Comparison of ENCODE assay signal across 11 cellular contexts in genomic region chr4:56871357-56871993, GRCh38. TPM values are rescaled to one million over a fixed set of nuclear protein-coding genes. Genes with fewer than 3 reads are reported as not detected.
DNase-seq lines count a peak whose midpoint lies in the region; ATAC-seq, FAIRE-seq and TF ChIP-seq lines count a peak whose summit lies in the region.
"Had no signal": no experiment of that assay in that cellular context is flagged by ENCODE, and none has a peak within 500 bp of the region (broad histone marks: within the 10 kb centered on the region; RNA-seq: fewer than 3 reads in every experiment).

No MANE protein-coding gene starts in this region.

- no peaks in the 10 kb centered on the region for H4K20me1 ChIP-seq in DND-41 (ENCODE audit: insufficient read depth, low read length)

- H3K23ac ChIP-seq in neuronal stem cell (ENCODE audit: low read depth, low read length, poor library complexity): no peak overlapping the region

- FAIRE-seq in D721Med (lab: Jason Lieb, UNC): no peak
- FAIRE-seq: frontal cortex had no signal

- H3K9me3 ChIP-seq in DND-41 (ENCODE audit: insufficient read depth, low read length, severe bottlenecking) (no peaks in the 10 kb centered on the region), ectodermal cell (ENCODE audit: control insufficient read depth, low read length) (no peaks in the 10 kb centered on the region), neuronal stem cell (replicated peaks in 1 of 2; ENCODE audit: control insufficient read depth in 2 of 2, insufficient read depth in 1 of 2, low read depth in 1 of 2, low read length in 2 of 2) (no peaks in the 10 kb centered on the region)
- H3K9me3 ChIP-seq: prostate gland had no signal

- no peak overlapping the region for H2BK5ac ChIP-seq in neuronal stem cell (ENCODE audit: low read length)

- no peak overlapping the region for H2AK5ac ChIP-seq in neuronal stem cell (ENCODE audit: low read depth, low read length)

- ATAC-seq in DND-41 (ENCODE audit: insufficient read depth, low read depth) (peak; percentile 97), GM21737 (IDR thresholded peaks at IDR 0.05; ENCODE audit: unreplicated experiment) (no peak), GM19455 (IDR thresholded peaks at IDR 0.05; ENCODE audit: unreplicated experiment) (no peak)

- H3K14ac ChIP-seq in neuronal stem cell (ENCODE audit: low read length): no peak overlapping the region

- H3K4me3 ChIP-seq in DND-41 (ENCODE audit: low read depth in 1 of 2, low read length in 2 of 2) (no peak overlapping the region), ectodermal cell (ENCODE audit: insufficient read depth, low read depth, low read length) (no peak overlapping the region), neuronal stem cell (ENCODE audit: low read length in 2 of 2) (no peak overlapping the region)
- H3K4me3 ChIP-seq: prostate gland had no signal

- H3K27ac ChIP-seq in DND-41 (ENCODE audit: low read length) (no peak overlapping the region), ectodermal cell (ENCODE audit: insufficient read depth, low read depth, low read length, poor library complexity, severe bottlenecking) (peak overlapping the region; percentile 89), neuronal stem cell (replicated peaks; ENCODE audit: low read length) (peak overlapping the region; percentile 56)
- H3K27ac ChIP-seq: prostate gland had no signal

- no peak overlapping the region for H2BK15ac ChIP-seq in neuronal stem cell (ENCODE audit: low read length)

- H2BK120ac ChIP-seq in neuronal stem cell (ENCODE audit: low read depth, low read length): no peak overlapping the region

- no peaks in the 10 kb centered on the region for H3K79me2 ChIP-seq in DND-41 (ENCODE audit: insufficient read depth, low read length)

- H2BK12ac ChIP-seq in neuronal stem cell (ENCODE audit: low read length): no peak overlapping the region

- H3K27me3 ChIP-seq in DND-41 (ENCODE audit: insufficient read depth, low read length, poor library complexity) (no peaks in the 10 kb centered on the region), ectodermal cell (ENCODE audit: control insufficient read depth, insufficient read depth, low read length, poor library complexity, severe bottlenecking) (no peaks in the 10 kb centered on the region), neuronal stem cell (ENCODE audit: control insufficient read depth in 3 of 3, insufficient read depth in 3 of 3, low read depth in 1 of 3, low read length in 3 of 3) (no peaks in the 10 kb centered on the region)

- DNase-seq in DND-41 (peak; percentile 56), NCI-H2029 treated with DMSO at 0.1 percent for 48 hours (lab: John Stamatoyannopoulos, UW) (peak; percentile 63), neuronal stem cell (ENCODE audit: low spot score) (peak; percentile 47), D721Med (ENCODE audit: insufficient read length, low spot score) (no peak)
- DNase-seq in activated effector memory CD4-positive, alpha-beta T cell treated with Interleukin-2 at 50 U/mL for 16 hours: no peak
- DNase-seq: RPMI8226 had no signal

- H3K79me1 ChIP-seq in neuronal stem cell (ENCODE audit: low read depth, low read length): no peaks in the 10 kb centered on the region

- H4K91ac ChIP-seq in neuronal stem cell (ENCODE audit: low read depth, low read length, poor library complexity): no peak overlapping the region

- H3K18ac ChIP-seq in neuronal stem cell (ENCODE audit: low read length): no peak overlapping the region

- H3K4ac ChIP-seq in neuronal stem cell (ENCODE audit: low read length): no peak overlapping the region

- H3K9ac ChIP-seq in DND-41 (ENCODE audit: low read depth, low read length): no peak overlapping the region
- no peak overlapping the region for H3K9ac ChIP-seq in neuronal stem cell (ENCODE audit: low read depth, low read length, poor library complexity)

- H3K36me3 ChIP-seq in DND-41 (ENCODE audit: insufficient read depth, low read length): no peaks in the 10 kb centered on the region
- H3K36me3 ChIP-seq in ectodermal cell (ENCODE audit: control insufficient read depth, insufficient read depth, low read length): no peaks in the 10 kb centered on the region
- H3K36me3 ChIP-seq in neuronal stem cell (replicated peaks in 1 of 2; ENCODE audit: control insufficient read depth in 2 of 2, insufficient read depth in 2 of 2, low read length in 2 of 2): no peaks in the 10 kb centered on the region
- H3K36me3 ChIP-seq: prostate gland had no signal

- 30 to 35% methylated on average over 12 of the region's 12 CpGs for WGBS in ectodermal cell, 2 experiments
- no CpG with 5 or more reads among the region's 12 CpGs for WGBS in neuronal stem cell (ENCODE audit: extremely low coverage in 2 of 2, insufficient read length in 2 of 2, insufficient replicate concordance in 1 of 2), 2 donors

- H2AFZ ChIP-seq in DND-41 (ENCODE audit: low read depth, low read length) (no peak overlapping the region), neuronal stem cell (ENCODE audit: low read length) (peak overlapping the region; percentile 42)

- no peak overlapping the region for H4K8ac ChIP-seq in neuronal stem cell (ENCODE audit: low read depth, low read length)

- H3K4me1 ChIP-seq in DND-41 (ENCODE audit: insufficient read depth, low read length): peaks cover 9% of the 10 kb centered on the region; the same call in 1 of the 2 replicates
- H3K4me1 ChIP-seq in ectodermal cell (ENCODE audit: control insufficient read depth, insufficient read depth, low read length): peaks cover 21% of the 10 kb centered on the region
- H3K4me1 ChIP-seq in neuronal stem cell (ENCODE audit: control insufficient read depth in 2 of 2, insufficient read depth in 1 of 2, low read depth in 1 of 2, low read length in 2 of 2): peaks cover 0 to 5% of the 10 kb centered on the region in 2 donors
- H3K4me1 ChIP-seq: prostate gland had no signal

- H3K4me2 ChIP-seq in DND-41 (ENCODE audit: insufficient read depth, low read length) (peak overlapping the region; percentile 17; the same call in 1 of the 2 replicates), neuronal stem cell (ENCODE audit: insufficient read depth, low read length, poor library complexity, severe bottlenecking) (no peak overlapping the region)

- TF ChIP-seq CTCF in DND-41 (IDR thresholded peaks at IDR 0.05; ENCODE audit: borderline replicate concordance, extremely low read depth, low read length, poor library complexity, severe bottlenecking) (no peak), D721Med (IDR thresholded peaks at IDR 0.05; ENCODE audit: insufficient read depth, missing control alignments) (no peak)

RNA-seq across cellular contexts. Expression of gene REST, which starts 36.2 kb away (rescaled TPM):
- 51.6 TPM for polyA plus RNA-seq in ectodermal cell (2013, experiment 1 of 4)
- polyA plus RNA-seq in ectodermal cell (2013, experiment 2 of 4): 52.3 TPM
- polyA plus RNA-seq in ectodermal cell (2013, experiment 3 of 4): 36.9 TPM
- 42.3 TPM for polyA plus RNA-seq in ectodermal cell (2013, experiment 4 of 4)
- 24.1 TPM for polyA plus RNA-seq in neuronal stem cell (2013, experiment 1 of 2)
- polyA plus RNA-seq in neuronal stem cell (2013, experiment 2 of 2): 25.4 TPM

RNA-seq across cellular contexts. Expression of gene SPINK2, which starts 50.0 kb away (rescaled TPM):
- polyA plus RNA-seq in ectodermal cell (2013, experiment 1 of 4): 2.1 TPM
- polyA plus RNA-seq in ectodermal cell (2013, experiment 2 of 4): 1.2 TPM
- 1.5 TPM for polyA plus RNA-seq in ectodermal cell (2013, experiment 3 of 4)
- polyA plus RNA-seq in ectodermal cell (2013, experiment 4 of 4): 0.73 TPM
- 0.47 TPM for polyA plus RNA-seq in neuronal stem cell (2013, experiment 1 of 2)
- polyA plus RNA-seq in neuronal stem cell (2013, experiment 2 of 2): 0.82 TPM

Comparison
In these comparisons a context has a peak if more than half of its experiments do, and no peak if none do; other contexts are left out.
1. DNase-seq: peak in DND-41 (single experiment), NCI-H2029 treated with DMSO at 0.1 percent for 48 hours (single experiment) and neuronal stem cell (single experiment); none in D721Med (single experiment) and activated effector memory CD4-positive, alpha-beta T cell treated with Interleukin-2 at 50 U/mL for 16 hours (single experiment).